25 cellular contexts compared by ENCODE assay signal in the genomic region with DNA sequence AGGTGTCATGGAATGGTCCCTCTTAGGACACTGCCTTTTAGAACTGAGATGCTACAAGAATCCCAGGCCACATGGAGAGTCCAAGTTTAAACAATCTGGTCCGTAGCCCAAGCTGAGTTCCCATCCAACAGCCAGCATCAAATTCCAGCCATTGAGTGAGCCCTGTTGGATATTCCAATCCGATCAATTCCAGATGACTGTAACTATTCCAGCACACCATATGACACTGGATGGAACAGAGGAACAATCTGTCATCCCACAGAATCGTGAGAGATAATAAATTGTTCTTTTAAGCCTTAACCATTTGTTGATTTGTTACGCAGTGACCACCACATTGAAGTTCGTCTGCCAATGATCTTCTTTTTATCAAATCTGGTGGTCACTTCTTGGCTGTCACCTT. TPM values are rescaled to one million over a fixed set of nuclear protein-coding genes. Genes with fewer than 3 reads are reported as not detected.
"Had no signal": no experiment of that assay in that cellular context is flagged by ENCODE, and none has a peak within 500 bp of the region (broad histone marks: within the 10 kb centered on the region; RNA-seq: fewer than 3 reads in every experiment).

No MANE protein-coding gene starts in this region.

- H3K27me3 Mint-ChIP-seq: stimulated activated naive CD8-positive, alpha-beta T cell treated with anti-CD3 and anti-CD28 coated beads, Interleukin-15, Interleukin-2, amounts not matched to agents 100 ng/mL and 50 ng/mL, for 24 hours had no signal

- DNase-seq: hypothalamus; immature natural killer cell; kidney; lower lobe of right lung; mammary epithelial cell; mesenchymal stem cell; naive thymus-derived CD8-positive, alpha-beta T cell; nucleus accumbens; pancreas; posterior cingulate gyrus; retina; right cardiac atrium; sigmoid colon; small intestine; spleen; stimulated activated CD4-positive, alpha-beta T cell treated with anti-CD3 and anti-CD28 coated beads, Interleukin-4, amount 100 ng/mL, for 24 hours; stimulated activated naive CD4-positive, alpha-beta T cell; uterus had no signal

- H3K9me3 Mint-ChIP-seq: immature natural killer cell; stimulated activated effector memory CD8-positive, alpha-beta T cell treated with anti-CD3 and anti-CD28 coated beads, Interleukin-12 subunit alpha, Interleukin-12 subunit beta, amount 100 ng/mL, for 72 hours; type B pancreatic cell had no signal

- H3K4me3 ChIP-seq: lower lobe of right lung, pancreas, prostate gland, sigmoid colon, spleen, tibial nerve, uterus had no signal

- H3K4me1 Mint-ChIP-seq: neural crest cell had no signal

- H3K4me3 Mint-ChIP-seq: immature natural killer cell; naive thymus-derived CD8-positive, alpha-beta T cell; nephron; neural crest cell; stimulated activated effector memory CD8-positive, alpha-beta T cell treated with anti-CD3 and anti-CD28 coated beads, Interleukin-12 subunit alpha, Interleukin-12 subunit beta, amount 100 ng/mL, for 72 hours; stimulated activated naive CD8-positive, alpha-beta T cell treated with anti-CD3 and anti-CD28 coated beads, Interleukin-15, Interleukin-2, amounts not matched to agents 100 ng/mL and 50 ng/mL, for 24 hours; type B pancreatic cell had no signal

- ATAC-seq: lower lobe of right lung; naive thymus-derived CD8-positive, alpha-beta T cell; pancreas; stimulated activated effector memory CD8-positive, alpha-beta T cell treated with anti-CD3 and anti-CD28 coated beads, Interleukin-12 subunit alpha, Interleukin-12 subunit beta, amount 100 ng/mL, for 72 hours had no signal

- H3K36me3 Mint-ChIP-seq: immature natural killer cell; stimulated activated effector memory CD8-positive, alpha-beta T cell treated with anti-CD3 and anti-CD28 coated beads, Interleukin-12 subunit alpha, Interleukin-12 subunit beta, amount 100 ng/mL, for 72 hours; type B pancreatic cell had no signal

- H3K27ac Mint-ChIP-seq: immature natural killer cell; naive thymus-derived CD8-positive, alpha-beta T cell; nephron; stimulated activated effector memory CD8-positive, alpha-beta T cell treated with anti-CD3 and anti-CD28 coated beads, Interleukin-12 subunit alpha, Interleukin-12 subunit beta, amount 100 ng/mL, for 72 hours; stimulated activated naive CD8-positive, alpha-beta T cell treated with anti-CD3 and anti-CD28 coated beads, Interleukin-15, Interleukin-2, amounts not matched to agents 100 ng/mL and 50 ng/mL, for 24 hours; type B pancreatic cell had no signal

RNA-seq across cellular contexts. Expression of gene TNFSF15, which starts 46.3 kb away (rescaled TPM):
- total RNA-seq: naive thymus-derived CD8-positive, alpha-beta T cell; neural crest cell had no signal
